Comparison of ENCODE assay signal across 24 cellular contexts in the genomic region with DNA sequence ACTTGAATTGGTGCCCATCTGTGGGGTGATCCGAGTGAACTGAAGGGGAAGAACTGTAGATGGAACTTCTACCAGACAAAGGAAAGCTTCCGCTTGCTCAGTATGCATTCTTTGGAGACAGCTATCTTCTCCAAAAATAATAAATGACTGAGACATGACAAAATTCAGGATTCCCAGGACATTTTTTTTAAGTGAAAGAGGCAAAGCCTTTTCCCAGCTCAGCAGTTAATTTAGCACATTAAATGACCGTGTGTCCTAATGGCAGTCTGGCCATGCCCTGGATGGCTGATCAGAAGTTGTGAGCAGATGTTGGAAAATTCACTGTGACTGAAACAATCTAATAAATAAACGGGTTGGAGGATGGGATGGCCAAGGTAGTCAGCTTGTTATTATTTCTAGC.
DNase-seq lines count a peak whose midpoint lies in the region; ATAC-seq and TF ChIP-seq lines count a peak whose summit lies in the region.
"Had no signal": no experiment of that assay in that cellular context is flagged by ENCODE, and none has a peak within 500 bp of the region (broad histone marks: within the 10 kb centered on the region; RNA-seq: fewer than 3 reads in every experiment).

No MANE protein-coding gene starts in this region.

- no peaks in the 10 kb centered on the region for H3K9me3 Mint-ChIP-seq in HFFc6
- H3K9me3 Mint-ChIP-seq in activated T-cell treated with anti-CD3 and anti-CD28 coated beads, Interleukin-2, amount 50 U/mL, for 72 hours = no peaks in the 10 kb centered on the region

- in situ Hi-C loops in brain microvascular endothelial cell (cut with HindIII; ENCODE audit: low pct_ligation_motif_present, low sequenced_read_pairs) = no loop called here

- H3K4me1 Mint-ChIP-seq in HFFc6 (ENCODE audit: low read depth) = peaks cover 87% of the 10 kb centered on the region
- H3K4me1 Mint-ChIP-seq in activated T-cell treated with anti-CD3 and anti-CD28 coated beads, Interleukin-2, amount 50 U/mL, for 72 hours (ENCODE audit: low read depth) = peaks cover 34% of the 10 kb centered on the region

- H3K27me3 Mint-ChIP-seq in HFFc6 (ENCODE audit: insufficient read depth) = no peaks in the 10 kb centered on the region; the same call in 1 of the 2 replicates
- peaks cover 47% of the 10 kb centered on the region for H3K27me3 Mint-ChIP-seq in activated T-cell treated with anti-CD3 and anti-CD28 coated beads, Interleukin-2, amount 50 U/mL, for 72 hours (ENCODE audit: low read depth)

- DNase-seq in HFFc6 (no peak), brain microvascular endothelial cell (peak; percentile 63), lung microvascular endothelial cell (ENCODE audit: low read depth in 2 of 2) (peak; percentile 44 to 64), pons (ENCODE audit: low spot score) (no peak), LoVo (ENCODE audit: low spot score) (no peak)
- DNase-seq in activated T-cell treated with anti-CD3 and anti-CD28 coated beads, Interleukin-2, amount 50 U/mL, for 72 hours = no peak
- DNase-seq: activated naive CD4-positive, alpha-beta T cell treated with Interleukin-2 at 50 U/mL for 16 hours; activated T-cell treated with anti-CD3 and anti-CD28 coated beads, Interleukin-2, amount 50 U/mL, for 48 hours; body of pancreas; C1 segment of cervical spinal cord; cerebellar nuclear complex; DMS79 treated with DMSO at 0.1 percent for 48 hours; GOT3; hypothalamus; left colon; mammary epithelial cell; NCI-H1092; NCI-H1694 treated with DMSO at 0.1 percent for 48 hours; NCI-H510A; psoas muscle; stimulated activated CD4-positive, alpha-beta T cell treated with anti-CD3 and anti-CD28 coated beads, Interleukin-4, amount 100 ng/mL, for 4 hours; upper lobe of left lung had no signal

- peaks cover 30% of the 10 kb centered on the region for H3K4me1 ChIP-seq in stomach smooth muscle (ENCODE audit: control insufficient read depth, insufficient read depth, low read length)
- H3K4me1 ChIP-seq: body of pancreas, psoas muscle had no signal

- H3K27ac Mint-ChIP-seq in HFFc6 = peak overlapping the region; percentile 47; the same call in 1 of the 2 replicates
- H3K27ac Mint-ChIP-seq in activated T-cell treated with anti-CD3 and anti-CD28 coated beads, Interleukin-2, amount 50 U/mL, for 72 hours = no peak overlapping the region

- H3K36me3 Mint-ChIP-seq in HFFc6 (ENCODE audit: low read depth) = peaks cover 7% of the 10 kb centered on the region; the same call in 1 of the 2 replicates
- H3K36me3 Mint-ChIP-seq in activated T-cell treated with anti-CD3 and anti-CD28 coated beads, Interleukin-2, amount 50 U/mL, for 72 hours (ENCODE audit: insufficient read depth in 2 of 2) = no peaks in the 10 kb centered on the region

- no peaks in the 10 kb centered on the region for H3K27me3 ChIP-seq in brain microvascular endothelial cell (replicated peaks)
- H3K27me3 ChIP-seq in stomach smooth muscle (ENCODE audit: control insufficient read depth in 1 of 2, insufficient read depth in 2 of 2, low read length in 2 of 2) = no peaks in the 10 kb centered on the region
- H3K27me3 ChIP-seq: body of pancreas, upper lobe of left lung had no signal

- H3K9me3 ChIP-seq in stomach smooth muscle (ENCODE audit: control insufficient read depth in 2 of 2, low read length in 2 of 2) = no peaks in the 10 kb centered on the region
- H3K9me3 ChIP-seq: body of pancreas, psoas muscle, upper lobe of left lung had no signal

- no peaks in the 10 kb centered on the region for H3K36me3 ChIP-seq in brain microvascular endothelial cell (replicated peaks)
- no peaks in the 10 kb centered on the region for H3K36me3 ChIP-seq in stomach smooth muscle (ENCODE audit: control insufficient read depth in 2 of 2, insufficient read depth in 2 of 2, low read length in 2 of 2)
- H3K36me3 ChIP-seq: upper lobe of left lung had no signal

- ATAC-seq in activated T-cell treated with anti-CD3 and anti-CD28 coated beads, Interleukin-2, amount 50 U/mL, for 72 hours (replicated peaks in 1 of 2) = no peak
- ATAC-seq: body of pancreas, left colon, psoas muscle, sciatic nerve had no signal

- no peak overlapping the region for H3K9ac ChIP-seq in stomach smooth muscle (ENCODE audit: low read length in 2 of 2)

- H3K4me3 ChIP-seq in brain microvascular endothelial cell (ENCODE audit: low read depth, low read length) = no peak overlapping the region
- no peak overlapping the region for H3K4me3 ChIP-seq in stomach smooth muscle (ENCODE audit: low read length in 2 of 2)
- H3K4me3 ChIP-seq: body of pancreas, psoas muscle, upper lobe of left lung had no signal

- peak overlapping the region; percentile 71 for H3K27ac ChIP-seq in brain microvascular endothelial cell
- H3K27ac ChIP-seq in stomach smooth muscle (ENCODE audit: low read length) = peak overlapping the region; percentile 37
- H3K27ac ChIP-seq: body of pancreas, psoas muscle, upper lobe of left lung had no signal

- no peak for TF ChIP-seq CTCF in HFFc6 (IDR thresholded peaks at IDR 0.05)
- no peak for TF ChIP-seq CTCF in brain microvascular endothelial cell (IDR thresholded peaks at IDR 0.05; ENCODE audit: low read depth, low read length, missing control alignments)

- H3K4me3 Mint-ChIP-seq in HFFc6 = no peak overlapping the region
- no peak overlapping the region for H3K4me3 Mint-ChIP-seq in activated T-cell treated with anti-CD3 and anti-CD28 coated beads, Interleukin-2, amount 50 U/mL, for 72 hours

Comparison
In these comparisons a context has a peak if more than half of its experiments do, and no peak if none do; other contexts are left out.
1. DNase-seq: peak in brain microvascular endothelial cell (single experiment) and lung microvascular endothelial cell (2 of 2); none in HFFc6 (single experiment), pons (single experiment), LoVo (single experiment) and activated T-cell treated with anti-CD3 and anti-CD28 coated beads, Interleukin-2, amount 50 U/mL, for 72 hours (0 of 2).